17 cellular contexts compared by ENCODE assay signal in the genomic region with DNA sequence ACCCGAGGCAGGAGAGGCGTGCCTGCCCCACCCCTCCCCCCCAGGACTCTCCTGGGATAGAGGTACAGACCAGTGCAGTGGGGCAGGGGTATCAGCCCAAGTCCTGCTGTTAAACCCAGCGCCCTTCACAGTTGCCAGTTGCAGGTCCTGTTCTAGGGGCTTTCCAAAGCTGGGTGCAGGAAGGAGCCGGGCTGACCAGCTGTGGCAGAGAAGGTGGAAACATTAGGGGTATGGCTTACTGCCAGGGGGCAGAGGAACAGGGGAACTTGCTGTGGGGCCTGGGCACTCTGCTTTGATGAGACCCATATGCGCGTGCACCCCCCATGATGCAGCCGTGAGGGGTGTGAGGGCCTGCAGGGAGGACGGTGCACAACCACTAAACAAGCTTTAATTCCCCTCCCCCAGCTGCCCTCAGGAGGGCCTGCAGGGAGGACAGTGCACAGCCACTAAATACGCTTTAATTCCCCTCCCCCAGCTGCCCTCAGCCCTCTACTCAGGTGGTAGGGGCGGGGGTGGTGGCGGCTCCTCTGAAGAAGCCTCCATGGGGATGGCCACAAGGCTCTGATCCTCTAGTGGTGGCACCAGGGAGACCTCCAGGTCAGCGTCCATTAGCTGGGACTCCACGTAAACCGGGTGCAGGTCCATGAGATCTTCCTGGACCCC.
A peak's percentile ranks its signal among the peaks of the same experiment; 100 is the strongest.
DNase-seq lines count a peak whose midpoint lies in the region; ATAC-seq and TF ChIP-seq lines count a peak whose summit lies in the region.
"Had no signal": no experiment of that assay in that cellular context is flagged by ENCODE, and none has a peak within 500 bp of the region (broad histone marks: within the 10 kb centered on the region; RNA-seq: fewer than 3 reads in every experiment).

No MANE protein-coding gene starts in this region.

- peaks cover 29% of the 10 kb centered on the region for H3K27me3 ChIP-seq in KMS-11 (ENCODE audit: insufficient read depth, low read depth)

- ATAC-seq in HG03469 (IDR thresholded peaks at IDR 0.05; ENCODE audit: unreplicated experiment), result no peak

- no peaks in the 10 kb centered on the region for H3K36me3 ChIP-seq in KMS-11 (ENCODE audit: insufficient read depth)

- H3K4me1 ChIP-seq in KMS-11 (ENCODE audit: low read depth, poor library complexity, severe bottlenecking), result peaks cover 47% of the 10 kb centered on the region

- DNase-seq in GM12865 (ENCODE audit: low read depth) (peak; percentile 38), epidermal melanocyte (ENCODE audit: insufficient read length, low spot score) (peak; percentile 20), MV-4-11 (lab: John Stamatoyannopoulos, UW) (no peak), T-helper 2 cell (no peak), GDM1 (lab: John Stamatoyannopoulos, UW) (no peak)
- DNase-seq: CD8-positive, alpha-beta memory T cell; DND-41; Kasumi-1; MM.1S; NCI-H1105; NCI-H2081 treated with DMSO at 0.1 percent for 48 hours; NCI-H510A treated with DMSO at 0.1 percent for 48 hours; NCI-H82; T-helper 1 cell had no signal

- H3K4me3 ChIP-seq in GM12865 (ENCODE audit: low read depth, low read length), result no peak overlapping the region
- H3K4me3 ChIP-seq in KMS-11 (IDR thresholded peaks at IDR 0.05; ENCODE audit: insufficient read depth, low read depth, low read length), result no peak overlapping the region

- peak overlapping the region; percentile 26; the same call in 1 of the 2 replicates for H2AFZ ChIP-seq in KMS-11 (ENCODE audit: low read depth)

- H4K20me1 ChIP-seq in KMS-11 (ENCODE audit: insufficient read depth), result no peaks in the 10 kb centered on the region

- H3K4me2 ChIP-seq in KMS-11, result peak overlapping the region; percentile 60

- TF ChIP-seq CTCF in 22Rv1 (IDR thresholded peaks at IDR 0.05) (no peak), GM12865 (IDR thresholded peaks at IDR 0.05; ENCODE audit: insufficient read depth, low read depth, low read length, missing control alignments) (no peak), KMS-11 (conservative IDR thresholded peaks at IDR 0.05; ENCODE audit: low read depth, low read length) (no peak)

- no peak overlapping the region for H3K9ac ChIP-seq in KMS-11

- H3K79me2 ChIP-seq in KMS-11 (ENCODE audit: insufficient read depth, low read depth), result no peaks in the 10 kb centered on the region

- H3K27ac ChIP-seq in 22Rv1 (peak overlapping the region; percentile 98), KMS-11 (no peak overlapping the region)

Comparison
In these comparisons a context has a peak if more than half of its experiments do, and no peak if none do; other contexts are left out.
1. DNase-seq: peak in GM12865 (single experiment) and epidermal melanocyte (single experiment); none in MV-4-11 (single experiment), T-helper 2 cell (0 of 5) and GDM1 (single experiment).